Comparison of ENCODE assay signal across 8 cellular contexts in genomic region chrY:7273587-7274203, GRCh38.
DNase-seq lines count a peak whose midpoint lies in the region; ATAC-seq and TF ChIP-seq lines count a peak whose summit lies in the region.

No MANE protein-coding gene starts in this region.

- no peaks in the 10 kb centered on the region for H3K9me3 Mint-ChIP-seq in effector memory CD8-positive, alpha-beta T cell

- peaks cover 41% of the 10 kb centered on the region for H3K36me3 Mint-ChIP-seq in effector memory CD8-positive, alpha-beta T cell (ENCODE audit: insufficient read depth)

- CTCF ChIA-PET in BJ (lab: Yijun Ruan, JAX): interaction anchor here (0.6 kb wide), 1 partner anchor 9 kb away, joined by 3 read pairs; no protein-coding TSS in a partner anchor
- CTCF ChIA-PET in HEK293T (lab: Yijun Ruan, JAX): no interaction called here

- intact Hi-C loops in prostate gland (cut with DNase I): loop anchor here (10.0 kb wide), 1 partner anchor 61 kb away; no protein-coding TSS in a partner anchor

- H3K36me3 ChIP-seq in BJ (ENCODE audit: control insufficient read depth, insufficient read depth, low read length) (no peaks in the 10 kb centered on the region), SJSA1 (peaks cover 8% of the 10 kb centered on the region), prostate gland (no peaks in the 10 kb centered on the region)

- TF ChIP-seq CTCF in BJ (IDR thresholded peaks at IDR 0.05; ENCODE audit: insufficient read depth, low read depth, low read length): no peak
- no peak for TF ChIP-seq CTCF in prostate gland (IDR thresholded peaks at IDR 0.05)

- peaks cover 26 to 47% of the 10 kb centered on the region in 2 donors for H3K4me1 Mint-ChIP-seq in effector memory CD8-positive, alpha-beta T cell (ENCODE audit: low read depth in 2 of 2)

- DNase-seq in BJ (ENCODE audit: low read depth) (peak; percentile 9), SJSA1 (ENCODE audit: low read depth in 1 of 2, low spot score in 2 of 2) (peak; percentile 93 to 97), prostate gland (ENCODE audit: low spot score) (peak; percentile 67), inferior parietal cortex (ENCODE audit: extremely low spot score) (no peak), HEK293T (ENCODE audit: extremely low spot score) (no peak), NCI-H1092 (lab: John Stamatoyannopoulos, UW) (no peak)
- peak; percentile 85 to 97 (median 89) for DNase-seq in effector memory CD8-positive, alpha-beta T cell

- H3K4me1 ChIP-seq in SJSA1 (replicated peaks): peaks cover 9% of the 10 kb centered on the region
- no peaks in the 10 kb centered on the region for H3K4me1 ChIP-seq in prostate gland (replicated peaks)

- WGBS in prostate gland: 0% methylated on average over 3 of the region's 65 CpGs

- H3K9me3 ChIP-seq in SJSA1 (replicated peaks) (no peaks in the 10 kb centered on the region), prostate gland (no peaks in the 10 kb centered on the region)

- POLR2A ChIA-PET in BJ (lab: Charles Lee): interaction anchor here (0.8 kb wide), 1 partner anchor 189 kb away, joined by 3 read pairs; no protein-coding TSS in a partner anchor
- POLR2A ChIA-PET in HEK293T (lab: Yijun Ruan, JAX): no interaction called here

- ATAC-seq in HG02623 (IDR thresholded peaks at IDR 0.05; ENCODE audit: unreplicated experiment): peak; percentile 72
- ATAC-seq in effector memory CD8-positive, alpha-beta T cell (replicated peaks): peak; percentile 83

- H3K27me3 Mint-ChIP-seq in effector memory CD8-positive, alpha-beta T cell: no peaks in the 10 kb centered on the region

- H3K4me3 ChIP-seq in BJ (ENCODE audit: low read depth, low read length): peak overlapping the region; percentile 64
- peak overlapping the region; percentile 86 for H3K4me3 ChIP-seq in SJSA1
- peak overlapping the region; percentile 50 to 55 for H3K4me3 ChIP-seq in prostate gland

- TF ChIP-seq POLR2A in prostate gland (IDR thresholded peaks at IDR 0.05): peak; percentile 42

- H3K27ac Mint-ChIP-seq in effector memory CD8-positive, alpha-beta T cell: peak overlapping the region; percentile 94 to 99

- H3K4me3 Mint-ChIP-seq in effector memory CD8-positive, alpha-beta T cell: peak overlapping the region; percentile 95 to 100

- peak overlapping the region; percentile 92 for H3K27ac ChIP-seq in SJSA1
- peak overlapping the region; percentile 73 for H3K27ac ChIP-seq in prostate gland

- H3K27me3 ChIP-seq in BJ (ENCODE audit: control insufficient read depth, insufficient read depth, low read length) (no peaks in the 10 kb centered on the region), SJSA1 (replicated peaks) (no peaks in the 10 kb centered on the region), prostate gland (replicated peaks; ENCODE audit: insufficient read depth) (no peaks in the 10 kb centered on the region)

TF ChIP-seq in HEK293T, 16 proteins besides CTCF, POLR2A, EP300 and RAD21:
- TF ChIP-seq FOXA1 (IDR thresholded peaks at IDR 0.05) (no peak), SP1 (IDR thresholded peaks at IDR 0.05) (no peak), FOXM1 (IDR thresholded peaks at IDR 0.05; ENCODE audit: borderline replicate concordance) (no peak), TARDBP (IDR thresholded peaks at IDR 0.05) (no peak), LEF1 (IDR thresholded peaks at IDR 0.05; ENCODE audit: borderline replicate concordance) (no peak), FOXK2 (IDR thresholded peaks at IDR 0.05) (no peak), CTBP1 (IDR thresholded peaks at IDR 0.05; ENCODE audit: borderline replicate concordance) (no peak), PKNOX1 (IDR thresholded peaks at IDR 0.05) (no peak), NFRKB (IDR thresholded peaks at IDR 0.05) (no peak), HDGF (IDR thresholded peaks at IDR 0.05; ENCODE audit: borderline replicate concordance) (no peak), ZNF384 (IDR thresholded peaks at IDR 0.05) (no peak), ARNT (IDR thresholded peaks at IDR 0.05) (no peak), BHLHE40 (IDR thresholded peaks at IDR 0.05; ENCODE audit: borderline replicate concordance) (no peak)

Comparison
In these comparisons a context has a peak if more than half of its experiments do, and no peak if none do; other contexts are left out.
1. DNase-seq: peak in BJ (single experiment), SJSA1 (2 of 2), effector memory CD8-positive, alpha-beta T cell (3 of 3) and prostate gland (single experiment); none in inferior parietal cortex (single experiment), HEK293T (single experiment) and NCI-H1092 (single experiment).
2. Peak in every context shown above with its lines, with median percentiles within 50 percentile points of each other: H3K4me3 ChIP-seq.